ENCODE assay signal across 1 cellular context in the genomic region with DNA sequence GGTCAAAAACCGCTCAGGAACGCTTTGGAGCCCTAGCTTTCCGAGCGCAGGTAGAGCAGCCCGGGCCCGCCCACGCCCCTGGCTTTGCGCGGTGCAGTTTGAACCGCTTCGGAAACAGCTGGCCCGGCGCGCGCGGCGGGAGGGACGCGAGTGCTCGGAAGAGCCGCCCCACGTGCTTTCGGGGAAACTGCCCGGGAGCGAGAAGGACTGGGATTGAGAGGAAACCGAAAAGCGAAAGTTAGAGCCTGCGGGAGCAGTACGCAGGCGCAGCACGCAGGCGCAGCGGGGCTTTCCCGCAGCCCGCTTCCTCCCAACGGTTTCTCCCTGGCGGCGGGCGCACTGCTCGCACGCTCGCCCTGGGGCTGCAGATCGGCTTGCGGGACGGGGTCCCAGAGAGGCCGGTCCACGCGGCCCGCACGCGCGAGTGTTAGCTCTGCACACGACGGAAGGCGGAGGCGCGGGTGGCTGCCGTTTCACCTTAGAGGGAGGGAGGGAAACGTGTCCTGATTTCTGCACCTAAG.
TF ChIP-seq lines count a peak whose summit lies in the region.

No MANE protein-coding gene starts in this region.

TF ChIP-seq in HEK293, 187 proteins besides CTCF, POLR2A, EP300 and RAD21 (continued from another document and continues in another):
- TF ChIP-seq EGR2 (tag by site-specific recombination; IDR thresholded peaks at IDR 0.05; ENCODE audit: low read depth) = peak; percentile 71
- peak; percentile 95 for TF ChIP-seq ZSCAN30 (tag by site-specific recombination; IDR thresholded peaks at IDR 0.05)
- TF ChIP-seq, protein P1, sequence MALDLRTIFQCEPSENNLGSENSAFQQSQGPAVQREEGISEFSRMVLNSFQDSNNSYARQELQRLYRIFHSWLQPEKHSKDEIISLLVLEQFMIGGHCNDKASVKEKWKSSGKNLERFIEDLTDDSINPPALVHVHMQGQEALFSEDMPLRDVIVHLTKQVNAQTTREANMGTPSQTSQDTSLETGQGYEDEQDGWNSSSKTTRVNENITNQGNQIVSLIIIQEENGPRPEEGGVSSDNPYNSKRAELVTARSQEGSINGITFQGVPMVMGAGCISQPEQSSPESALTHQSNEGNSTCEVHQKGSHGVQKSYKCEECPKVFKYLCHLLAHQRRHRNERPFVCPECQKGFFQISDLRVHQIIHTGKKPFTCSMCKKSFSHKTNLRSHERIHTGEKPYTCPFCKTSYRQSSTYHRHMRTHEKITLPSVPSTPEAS (tag by site-specific recombination; IDR thresholded peaks at IDR 0.05) = 0 out of 2 replicates have a peak, but pooled peaks have one; percentile 8
- no peak for TF ChIP-seq ZNF214 (tag by site-specific recombination; IDR thresholded peaks at IDR 0.05; ENCODE audit: borderline replicate concordance)
- peak; percentile 61 for TF ChIP-seq ZNF366 (tag by site-specific recombination; conservative IDR thresholded peaks at IDR 0.05)
- TF ChIP-seq ZNF354C (tag by site-specific recombination; IDR thresholded peaks at IDR 0.05; ENCODE audit: borderline replicate concordance, low read depth) = no peak
- TF ChIP-seq, protein P2, sequence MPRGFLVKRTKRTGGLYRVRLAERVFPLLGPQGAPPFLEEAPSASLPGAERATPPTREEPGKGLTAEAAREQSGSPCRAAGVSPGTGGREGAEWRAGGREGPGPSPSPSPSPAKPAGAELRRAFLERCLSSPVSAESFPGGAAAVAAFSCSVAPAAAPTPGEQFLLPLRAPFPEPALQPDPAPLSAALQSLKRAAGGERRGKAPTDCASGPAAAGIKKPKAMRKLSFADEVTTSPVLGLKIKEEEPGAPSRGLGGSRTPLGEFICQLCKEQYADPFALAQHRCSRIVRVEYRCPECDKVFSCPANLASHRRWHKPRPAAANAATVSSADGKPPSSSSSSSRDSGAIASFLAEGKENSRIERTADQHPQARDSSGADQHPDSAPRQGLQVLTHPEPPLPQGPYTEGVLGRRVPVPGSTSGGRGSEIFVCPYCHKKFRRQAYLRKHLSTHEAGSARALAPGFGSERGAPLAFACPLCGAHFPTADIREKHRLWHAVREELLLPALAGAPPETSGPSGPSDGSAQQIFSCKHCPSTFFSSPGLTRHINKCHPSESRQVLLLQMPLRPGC (tag by site-specific recombination; IDR thresholded peaks at IDR 0.05) = peak; percentile 86
- TF ChIP-seq ZNF433 (tag by site-specific recombination; IDR thresholded peaks at IDR 0.05; ENCODE audit: low read depth) = no peak
- peak; percentile 45; the same call in 1 of the 2 replicates for TF ChIP-seq ZSCAN23 (tag by site-specific recombination; IDR thresholded peaks at IDR 0.05)
- TF ChIP-seq, protein P3, sequence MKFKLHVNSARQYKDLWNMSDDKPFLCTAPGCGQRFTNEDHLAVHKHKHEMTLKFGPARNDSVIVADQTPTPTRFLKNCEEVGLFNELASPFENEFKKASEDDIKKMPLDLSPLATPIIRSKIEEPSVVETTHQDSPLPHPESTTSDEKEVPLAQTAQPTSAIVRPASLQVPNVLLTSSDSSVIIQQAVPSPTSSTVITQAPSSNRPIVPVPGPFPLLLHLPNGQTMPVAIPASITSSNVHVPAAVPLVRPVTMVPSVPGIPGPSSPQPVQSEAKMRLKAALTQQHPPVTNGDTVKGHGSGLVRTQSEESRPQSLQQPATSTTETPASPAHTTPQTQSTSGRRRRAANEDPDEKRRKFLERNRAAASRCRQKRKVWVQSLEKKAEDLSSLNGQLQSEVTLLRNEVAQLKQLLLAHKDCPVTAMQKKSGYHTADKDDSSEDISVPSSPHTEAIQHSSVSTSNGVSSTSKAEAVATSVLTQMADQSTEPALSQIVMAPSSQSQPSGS (tag by site-specific recombination; IDR thresholded peaks at IDR 0.05; ENCODE audit: low read depth) = no peak
- TF ChIP-seq ZNF140 (tag by site-specific recombination; IDR thresholded peaks at IDR 0.05) = no peak
- TF ChIP-seq ZNF416 (tag by site-specific recombination; IDR thresholded peaks at IDR 0.05) = no peak
- TF ChIP-seq ZNF473 (tag by site-specific recombination; IDR thresholded peaks at IDR 0.05) = no peak
- peak; percentile 98 for TF ChIP-seq ZXDB (tag by site-specific recombination; IDR thresholded peaks at IDR 0.05)
- TF ChIP-seq, protein P4, sequence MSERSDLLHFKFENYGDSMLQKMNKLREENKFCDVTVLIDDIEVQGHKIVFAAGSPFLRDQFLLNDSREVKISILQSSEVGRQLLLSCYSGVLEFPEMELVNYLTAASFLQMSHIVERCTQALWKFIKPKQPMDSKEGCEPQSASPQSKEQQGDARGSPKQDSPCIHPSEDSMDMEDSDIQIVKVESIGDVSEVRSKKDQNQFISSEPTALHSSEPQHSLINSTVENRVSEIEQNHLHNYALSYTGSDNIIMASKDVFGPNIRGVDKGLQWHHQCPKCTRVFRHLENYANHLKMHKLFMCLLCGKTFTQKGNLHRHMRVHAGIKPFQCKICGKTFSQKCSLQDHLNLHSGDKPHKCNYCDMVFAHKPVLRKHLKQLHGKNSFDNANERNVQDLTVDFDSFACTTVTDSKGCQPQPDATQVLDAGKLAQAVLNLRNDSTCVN (tag by site-specific recombination; optimal IDR thresholded peaks at IDR 0.05) = peak; percentile 98
- no peak for TF ChIP-seq ZNF350 (tag by site-specific recombination; IDR thresholded peaks at IDR 0.05)
- TF ChIP-seq, protein P5, sequence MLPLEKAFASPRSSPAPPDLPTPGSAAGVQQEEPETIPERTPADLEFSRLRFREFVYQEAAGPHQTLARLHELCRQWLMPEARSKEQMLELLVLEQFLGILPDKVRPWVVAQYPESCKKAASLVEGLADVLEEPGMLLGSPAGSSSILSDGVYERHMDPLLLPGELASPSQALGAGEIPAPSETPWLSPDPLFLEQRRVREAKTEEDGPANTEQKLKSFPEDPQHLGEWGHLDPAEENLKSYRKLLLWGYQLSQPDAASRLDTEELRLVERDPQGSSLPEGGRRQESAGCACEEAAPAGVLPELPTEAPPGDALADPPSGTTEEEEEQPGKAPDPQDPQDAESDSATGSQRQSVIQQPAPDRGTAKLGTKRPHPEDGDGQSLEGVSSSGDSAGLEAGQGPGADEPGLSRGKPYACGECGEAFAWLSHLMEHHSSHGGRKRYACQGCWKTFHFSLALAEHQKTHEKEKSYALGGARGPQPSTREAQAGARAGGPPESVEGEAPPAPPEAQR (tag by site-specific recombination; IDR thresholded peaks at IDR 0.05) = no peak
- TF ChIP-seq ZNF626 (tag by site-specific recombination; IDR thresholded peaks at IDR 0.05) = no peak
- no peak for TF ChIP-seq ZNF133 (tag by site-specific recombination; IDR thresholded peaks at IDR 0.05)
- TF ChIP-seq, protein P6, sequence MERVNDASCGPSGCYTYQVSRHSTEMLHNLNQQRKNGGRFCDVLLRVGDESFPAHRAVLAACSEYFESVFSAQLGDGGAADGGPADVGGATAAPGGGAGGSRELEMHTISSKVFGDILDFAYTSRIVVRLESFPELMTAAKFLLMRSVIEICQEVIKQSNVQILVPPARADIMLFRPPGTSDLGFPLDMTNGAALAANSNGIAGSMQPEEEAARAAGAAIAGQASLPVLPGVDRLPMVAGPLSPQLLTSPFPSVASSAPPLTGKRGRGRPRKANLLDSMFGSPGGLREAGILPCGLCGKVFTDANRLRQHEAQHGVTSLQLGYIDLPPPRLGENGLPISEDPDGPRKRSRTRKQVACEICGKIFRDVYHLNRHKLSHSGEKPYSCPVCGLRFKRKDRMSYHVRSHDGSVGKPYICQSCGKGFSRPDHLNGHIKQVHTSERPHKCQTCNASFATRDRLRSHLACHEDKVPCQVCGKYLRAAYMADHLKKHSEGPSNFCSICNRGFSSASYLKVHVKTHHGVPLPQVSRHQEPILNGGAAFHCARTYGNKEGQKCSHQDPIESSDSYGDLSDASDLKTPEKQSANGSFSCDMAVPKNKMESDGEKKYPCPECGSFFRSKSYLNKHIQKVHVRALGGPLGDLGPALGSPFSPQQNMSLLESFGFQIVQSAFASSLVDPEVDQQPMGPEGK (tag by site-specific recombination; IDR thresholded peaks at IDR 0.05) = peak; percentile 90
- peak; percentile 100 for TF ChIP-seq ZNF341 (tag by site-specific recombination; IDR thresholded peaks at IDR 0.05; ENCODE audit: low read depth)
- no peak for TF ChIP-seq ZNF16 (tag by site-specific recombination; IDR thresholded peaks at IDR 0.05; ENCODE audit: low read depth)
- TF ChIP-seq FEZF1 (tag by site-specific recombination; IDR thresholded peaks at IDR 0.05) = 0 out of 2 replicates have a peak, but pooled peaks have one; percentile 53
- TF ChIP-seq ZNF302 (tag by site-specific recombination; IDR thresholded peaks at IDR 0.05; ENCODE audit: low read depth) = no peak
- TF ChIP-seq ZNF596 (tag by site-specific recombination; IDR thresholded peaks at IDR 0.05) = peak; percentile 42; the same call in 1 of the 2 replicates
- no peak for TF ChIP-seq ZNF311 (tag by site-specific recombination; IDR thresholded peaks at IDR 0.05; ENCODE audit: borderline replicate concordance)
- no peak for TF ChIP-seq ZNF175 (tag by site-specific recombination; IDR thresholded peaks at IDR 0.05)
- TF ChIP-seq, protein P7, sequence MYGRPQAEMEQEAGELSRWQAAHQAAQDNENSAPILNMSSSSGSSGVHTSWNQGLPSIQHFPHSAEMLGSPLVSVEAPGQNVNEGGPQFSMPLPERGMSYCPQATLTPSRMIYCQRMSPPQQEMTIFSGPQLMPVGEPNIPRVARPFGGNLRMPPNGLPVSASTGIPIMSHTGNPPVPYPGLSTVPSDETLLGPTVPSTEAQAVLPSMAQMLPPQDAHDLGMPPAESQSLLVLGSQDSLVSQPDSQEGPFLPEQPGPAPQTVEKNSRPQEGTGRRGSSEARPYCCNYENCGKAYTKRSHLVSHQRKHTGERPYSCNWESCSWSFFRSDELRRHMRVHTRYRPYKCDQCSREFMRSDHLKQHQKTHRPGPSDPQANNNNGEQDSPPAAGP (tag by site-specific recombination; IDR thresholded peaks at IDR 0.05) = peak; percentile 72
- peak; percentile 83 for TF ChIP-seq ZNF629 (tag by site-specific recombination; IDR thresholded peaks at IDR 0.05)
- peak; percentile 94 for TF ChIP-seq KLF8 (tag by site-specific recombination; IDR thresholded peaks at IDR 0.05)
- TF ChIP-seq SCRT2 (tag by site-specific recombination; IDR thresholded peaks at IDR 0.05) = peak; percentile 48; the same call in 1 of the 2 replicates
- TF ChIP-seq ZNF544 (tag by site-specific recombination; IDR thresholded peaks at IDR 0.05) = no peak
- peak; percentile 39; the same call in 1 of the 2 replicates for TF ChIP-seq ZBTB7A (tag by site-specific recombination; IDR thresholded peaks at IDR 0.05; ENCODE audit: low read depth)
- TF ChIP-seq ZNF223 (tag by site-specific recombination; IDR thresholded peaks at IDR 0.05) = no peak
- peak; percentile 50; the same call in 1 of the 2 replicates for TF ChIP-seq TRIM28 (IDR thresholded peaks at IDR 0.05; ENCODE audit: borderline replicate concordance, low read length)
- no peak for TF ChIP-seq ZNF19 (tag by site-specific recombination; IDR thresholded peaks at IDR 0.05; ENCODE audit: low read depth)
- TF ChIP-seq REPIN1 (tag by site-specific recombination; IDR thresholded peaks at IDR 0.05; ENCODE audit: low read depth) = 0 out of 2 replicates have a peak, but pooled peaks have one; percentile 42
- TF ChIP-seq, protein P8, sequence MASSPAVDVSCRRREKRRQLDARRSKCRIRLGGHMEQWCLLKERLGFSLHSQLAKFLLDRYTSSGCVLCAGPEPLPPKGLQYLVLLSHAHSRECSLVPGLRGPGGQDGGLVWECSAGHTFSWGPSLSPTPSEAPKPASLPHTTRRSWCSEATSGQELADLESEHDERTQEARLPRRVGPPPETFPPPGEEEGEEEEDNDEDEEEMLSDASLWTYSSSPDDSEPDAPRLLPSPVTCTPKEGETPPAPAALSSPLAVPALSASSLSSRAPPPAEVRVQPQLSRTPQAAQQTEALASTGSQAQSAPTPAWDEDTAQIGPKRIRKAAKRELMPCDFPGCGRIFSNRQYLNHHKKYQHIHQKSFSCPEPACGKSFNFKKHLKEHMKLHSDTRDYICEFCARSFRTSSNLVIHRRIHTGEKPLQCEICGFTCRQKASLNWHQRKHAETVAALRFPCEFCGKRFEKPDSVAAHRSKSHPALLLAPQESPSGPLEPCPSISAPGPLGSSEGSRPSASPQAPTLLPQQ (tag by site-specific recombination; IDR thresholded peaks at IDR 0.05) = peak; percentile 90
- TF ChIP-seq, protein P9, sequence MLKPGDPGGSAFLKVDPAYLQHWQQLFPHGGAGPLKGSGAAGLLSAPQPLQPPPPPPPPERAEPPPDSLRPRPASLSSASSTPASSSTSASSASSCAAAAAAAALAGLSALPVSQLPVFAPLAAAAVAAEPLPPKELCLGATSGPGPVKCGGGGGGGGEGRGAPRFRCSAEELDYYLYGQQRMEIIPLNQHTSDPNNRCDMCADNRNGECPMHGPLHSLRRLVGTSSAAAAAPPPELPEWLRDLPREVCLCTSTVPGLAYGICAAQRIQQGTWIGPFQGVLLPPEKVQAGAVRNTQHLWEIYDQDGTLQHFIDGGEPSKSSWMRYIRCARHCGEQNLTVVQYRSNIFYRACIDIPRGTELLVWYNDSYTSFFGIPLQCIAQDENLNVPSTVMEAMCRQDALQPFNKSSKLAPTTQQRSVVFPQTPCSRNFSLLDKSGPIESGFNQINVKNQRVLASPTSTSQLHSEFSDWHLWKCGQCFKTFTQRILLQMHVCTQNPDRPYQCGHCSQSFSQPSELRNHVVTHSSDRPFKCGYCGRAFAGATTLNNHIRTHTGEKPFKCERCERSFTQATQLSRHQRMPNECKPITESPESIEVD (tag by site-specific recombination; IDR thresholded peaks at IDR 0.05) = peak; percentile 43; the same call in 1 of the 2 replicates
- TF ChIP-seq ZBTB8A (tag by site-specific recombination; IDR thresholded peaks at IDR 0.05) = peak; percentile 81
- TF ChIP-seq, protein P10, sequence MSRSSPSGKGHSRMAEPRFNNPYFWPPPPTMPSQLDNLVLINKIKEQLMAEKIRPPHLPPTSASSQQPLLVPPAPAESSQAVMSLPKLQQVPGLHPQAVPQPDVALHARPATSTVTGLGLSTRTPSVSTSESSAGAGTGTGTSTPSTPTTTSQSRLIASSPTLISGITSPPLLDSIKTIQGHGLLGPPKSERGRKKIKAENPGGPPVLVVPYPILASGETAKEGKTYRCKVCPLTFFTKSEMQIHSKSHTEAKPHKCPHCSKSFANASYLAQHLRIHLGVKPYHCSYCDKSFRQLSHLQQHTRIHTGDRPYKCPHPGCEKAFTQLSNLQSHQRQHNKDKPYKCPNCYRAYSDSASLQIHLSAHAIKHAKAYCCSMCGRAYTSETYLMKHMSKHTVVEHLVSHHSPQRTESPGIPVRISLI (tag by site-specific recombination; IDR thresholded peaks at IDR 0.05) = 0 out of 2 replicates have a peak, but pooled peaks have one; percentile 42
- TF ChIP-seq ZNF654 (tag by site-specific recombination; IDR thresholded peaks at IDR 0.05; ENCODE audit: low read depth) = no peak
- TF ChIP-seq BCL11A (tag by site-specific recombination; IDR thresholded peaks at IDR 0.05; ENCODE audit: low read depth) = peak; percentile 44; the same call in 1 of the 2 replicates
- no peak for TF ChIP-seq ZNF624 (tag by site-specific recombination; IDR thresholded peaks at IDR 0.05)
- peak; percentile 85 for TF ChIP-seq ZFP69B (tag by site-specific recombination; IDR thresholded peaks at IDR 0.05)
- TF ChIP-seq ZNF561 (tag by site-specific recombination; IDR thresholded peaks at IDR 0.05; ENCODE audit: borderline replicate concordance) = peak; percentile 87; the same call in 1 of the 2 replicates
